Comparison of ENCODE assay signal across 15 cellular contexts in genomic region chr7:117283371-117283770, GRCh38. TPM values are rescaled to one million over a fixed set of nuclear protein-coding genes. Genes with fewer than 3 reads are reported as not detected.
DNase-seq lines count a peak whose midpoint lies in the region; TF ChIP-seq lines count a peak whose summit lies in the region.
"Had no signal": no experiment of that assay in that cellular context is flagged by ENCODE, and none has a peak within 500 bp of the region (broad histone marks: within the 10 kb centered on the region; RNA-seq: fewer than 3 reads in every experiment).

No MANE protein-coding gene starts in this region.

- no peaks in the 10 kb centered on the region for H3K4me1 ChIP-seq in thyroid gland

- H3K36me3 ChIP-seq in brain microvascular endothelial cell (replicated peaks) = no peaks in the 10 kb centered on the region
- no peaks in the 10 kb centered on the region for H3K36me3 ChIP-seq in thyroid gland
- H3K36me3 ChIP-seq: heart left ventricle had no signal

- WGBS in thyroid gland, 2 donors = 82 to 94% methylated on average over 3 of the region's 3 CpGs

- in situ Hi-C loops in brain microvascular endothelial cell (cut with HindIII; ENCODE audit: low pct_ligation_motif_present, low sequenced_read_pairs) = no loop called here

- H3K9me3 ChIP-seq in thyroid gland = no peaks in the 10 kb centered on the region
- H3K9me3 ChIP-seq: heart left ventricle had no signal

- no peak for TF ChIP-seq POLR2A in thyroid gland (IDR thresholded peaks at IDR 0.05)

- DNase-seq in AG10803 (ENCODE audit: low read depth) = peak; percentile 90
- peak; percentile 90 for DNase-seq in M059J (ENCODE audit: low read depth)
- DNase-seq in brain microvascular endothelial cell = peak; percentile 92
- DNase-seq in hepatic stellate cell (ENCODE audit: low spot score) = peak; percentile 71
- DNase-seq in NCI-H1694 treated with DMSO at 0.1 percent for 48 hours (lab: John Stamatoyannopoulos, UW) = no peak
- no peak for DNase-seq in GF-D8 (lab: John Stamatoyannopoulos, UW)
- DNase-seq in thyroid gland = no peak
- no peak for DNase-seq in NK-92 (lab: John Stamatoyannopoulos, UW; ENCODE audit: unreplicated experiment)
- DNase-seq: activated CD4-positive, alpha-beta T cell treated with anti-CD3 and anti-CD28 coated beads, Interleukin-2, amount 50 U/mL, for 4 hours; activated T-cell treated with anti-CD3 and anti-CD28 coated beads, Interleukin-2, amount 50 U/mL, for 72 hours; effector CD4-positive, alpha-beta T cell; heart left ventricle; NCI-H1048 had no signal

- H3K4me3 ChIP-seq in AG10803 (ENCODE audit: low read length) (no peak overlapping the region), brain microvascular endothelial cell (ENCODE audit: low read depth, low read length) (no peak overlapping the region), thyroid gland (replicated peaks in 1 of 3) (no peak overlapping the region)
- H3K4me3 ChIP-seq: heart left ventricle had no signal

- H3K27ac ChIP-seq in brain microvascular endothelial cell (peak overlapping the region; percentile 83), thyroid gland (no peak overlapping the region)
- H3K27ac ChIP-seq: heart left ventricle had no signal

- no peaks in the 10 kb centered on the region for H3K27me3 ChIP-seq in brain microvascular endothelial cell (replicated peaks)
- H3K27me3 ChIP-seq in thyroid gland = no peaks in the 10 kb centered on the region
- H3K27me3 ChIP-seq: heart left ventricle had no signal

- TF ChIP-seq CTCF in AG10803 (conservative IDR thresholded peaks at IDR 0.05; ENCODE audit: low read length) (no peak), brain microvascular endothelial cell (IDR thresholded peaks at IDR 0.05; ENCODE audit: low read depth, low read length, missing control alignments) (no peak), thyroid gland (IDR thresholded peaks at IDR 0.05) (no peak)

- intact Hi-C loops in thyroid gland (cut with DNase I) = no loop called here

RNA-seq across cellular contexts. Expression of gene WNT2, which starts 39.5 kb away (rescaled TPM):
- 0.20 and 0.44 TPM in 2 replicates for total RNA-seq in M059J (2014; rRNA removed; shearing (Covaris generic))
- under 1 TPM in 2 of 4 donors, not detected in 2; 0.13 to 0.89 TPM for total RNA-seq in thyroid gland
- total RNA-seq: activated T-cell treated with anti-CD3 and anti-CD28 coated beads, Interleukin-2, amount 50 U/mL, for 72 hours; B cell; HepG2 had no signal

Comparison
In these comparisons a context has a peak if more than half of its experiments do, and no peak if none do; other contexts are left out.
1. DNase-seq: peak in AG10803 (single experiment), M059J (single experiment), brain microvascular endothelial cell (single experiment) and hepatic stellate cell (single experiment); none in NCI-H1694 treated with DMSO at 0.1 percent for 48 hours (single experiment), GF-D8 (single experiment), thyroid gland (0 of 2) and NK-92 (single experiment).